ENCODE assay signal across 19 cellular contexts in the genomic region with DNA sequence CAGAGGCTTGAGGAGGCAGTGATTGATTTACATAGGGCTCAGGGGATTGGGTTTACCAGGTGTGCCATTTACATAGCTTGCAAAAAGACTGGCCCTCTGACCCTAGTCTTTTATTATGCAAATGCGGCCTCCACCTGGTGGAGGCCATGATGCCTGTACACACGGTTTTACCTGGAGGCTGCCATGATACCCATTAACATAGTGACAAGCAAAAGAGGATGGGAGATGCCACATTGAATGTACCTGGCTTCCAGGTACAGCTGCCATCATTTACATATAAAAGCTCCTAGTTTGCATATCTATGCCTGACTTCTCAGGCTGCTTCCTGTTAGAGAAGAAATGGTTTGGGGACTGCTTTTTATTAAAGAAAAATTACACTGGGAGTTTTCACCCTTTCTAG.
DNase-seq lines count a peak whose midpoint lies in the region; FAIRE-seq and TF ChIP-seq lines count a peak whose summit lies in the region.
"Had no signal": no experiment of that assay in that cellular context is flagged by ENCODE, and none has a peak within 500 bp of the region (broad histone marks: within the 10 kb centered on the region; RNA-seq: fewer than 3 reads in every experiment).

No MANE protein-coding gene starts in this region.

- POLR2A ChIA-PET in H1 (lab: Charles Lee; ENCODE audit: partially characterized antibody): no interaction called here

- peak; percentile 59 for FAIRE-seq in GM19239 (lab: Jason Lieb, UNC)
- FAIRE-seq in H1 (lab: Jason Lieb, UNC): peak; percentile 98
- FAIRE-seq: GM12878, GM18507 had no signal

- DNase-seq in GM19239 (ENCODE audit: insufficient read length, low spot score): no peak
- DNase-seq in NCI-H526 (lab: John Stamatoyannopoulos, UW): peak; percentile 8 to 46
- no peak for DNase-seq in H1 (ENCODE audit: low read depth in 1 of 2, low spot score in 2 of 2)
- peak; percentile 14 for DNase-seq in iPS DF 4.7 (ENCODE audit: extremely low read depth, low spot score)
- DNase-seq in Karpas-422: no peak
- DNase-seq in GM23248: no peak
- DNase-seq in amygdala (lab: John Stamatoyannopoulos, UW): no peak
- no peak for DNase-seq in prostate gland (ENCODE audit: low spot score)
- DNase-seq: C1 segment of cervical spinal cord; Caco-2; CD4-positive, CD25-positive, alpha-beta regulatory T cell; CD8-positive, alpha-beta T cell; DMS153; DND-41; GDM1; HFFc6 had no signal

- no peak overlapping the region for H4K5ac ChIP-seq in H1 (ENCODE audit: insufficient read length, low read depth, low read length)

- no peak overlapping the region for H2AK5ac ChIP-seq in H1 (ENCODE audit: low read depth, low read length)

- no peak overlapping the region for H3K18ac ChIP-seq in H1 (ENCODE audit: extremely low read depth, low read length)

- H3K4me3 ChIP-seq in H1 (ENCODE audit: extremely low read depth in 1 of 4, insufficient read depth in 2 of 4, low read depth in 3 of 4, low read length in 4 of 4) (no peak overlapping the region), Karpas-422 (ENCODE audit: low read length) (no peak overlapping the region), GM23248 (no peak overlapping the region), prostate gland (no peak overlapping the region)
- H3K4me3 ChIP-seq: GM12878, HAP-1 had no signal

- H3K79me1 ChIP-seq in H1 (ENCODE audit: low read depth, low read length): no peaks in the 10 kb centered on the region

- H3K79me2 ChIP-seq in H1 (ENCODE audit: control insufficient read depth in 1 of 2, insufficient read depth in 2 of 2, low read length in 2 of 2) (no peaks in the 10 kb centered on the region), Karpas-422 (ENCODE audit: low read length) (no peaks in the 10 kb centered on the region), GM23248 (ENCODE audit: insufficient read depth) (no peaks in the 10 kb centered on the region)

- CTCF ChIA-PET in H1 (lab: Charles Lee; ENCODE audit: partially characterized antibody): no interaction called here

- 67% methylated on average over 2 of the region's 2 CpGs; no CpG with 5 or more reads in 1 of the 2 experiments for WGBS in H1 (ENCODE audit: extremely low coverage in 1 of 2, insufficient coverage in 1 of 2, insufficient read length in 1 of 2, insufficient replicate concordance in 2 of 2, low coverage in 1 of 2, low lambda C conversion rate in 2 of 2, missing lambda C conversion rate in 1 of 2), 2 experiments
- 6 to 25% methylated on average over 2 of the region's 2 CpGs for WGBS in GM23248 (ENCODE audit: low coverage in 1 of 2, low lambda C conversion rate in 2 of 2, missing lambda C conversion rate in 2 of 2), 2 experiments
- 88% methylated on average over 2 of the region's 2 CpGs for WGBS in prostate gland

- H3F3A ChIP-seq in GM23248 (ENCODE audit: insufficient read depth): no peaks in the 10 kb centered on the region

- H3K4me2 ChIP-seq in H1 (ENCODE audit: insufficient read depth in 1 of 2, low read depth in 2 of 2, low read length in 2 of 2): no peak overlapping the region
- no peak overlapping the region for H3K4me2 ChIP-seq in Karpas-422 (ENCODE audit: low read depth, low read length, poor library complexity, severe bottlenecking)
- H3K4me2 ChIP-seq in GM23248 (ENCODE audit: unreplicated experiment): no peak overlapping the region

- H3K4ac ChIP-seq in H1 (replicated peaks; ENCODE audit: insufficient read length, low read depth, low read length): no peak overlapping the region

- H3K23ac ChIP-seq in H1 (ENCODE audit: insufficient read length): no peak overlapping the region

- H3K23me2 ChIP-seq in H1 (ENCODE audit: low read depth, low read length): no peaks in the 10 kb centered on the region

- H4K20me1 ChIP-seq in H1 (replicated peaks in 1 of 2; ENCODE audit: control insufficient read depth in 1 of 2, insufficient read depth in 2 of 2, low read length in 2 of 2) (no peaks in the 10 kb centered on the region), Karpas-422 (ENCODE audit: insufficient read depth, low read depth, low read length) (no peaks in the 10 kb centered on the region), GM23248 (ENCODE audit: insufficient read depth) (no peaks in the 10 kb centered on the region)

- H2BK20ac ChIP-seq in H1 (ENCODE audit: low read length): no peak overlapping the region

- H2BK15ac ChIP-seq in H1 (ENCODE audit: low read length): no peak overlapping the region

- no peak for TF ChIP-seq EP300 in H1 (IDR thresholded peaks at IDR 0.05; ENCODE audit: borderline replicate concordance in 1 of 2, low read depth in 2 of 2, low read length in 2 of 2)

- no peak overlapping the region for H4K91ac ChIP-seq in H1 (replicated peaks; ENCODE audit: insufficient read length, low read length)

- H3K36me3 ChIP-seq in H1 (ENCODE audit: control insufficient read depth in 2 of 4, insufficient read depth in 4 of 4, low read length in 3 of 4): no peaks in the 10 kb centered on the region
- H3K36me3 ChIP-seq in Karpas-422 (ENCODE audit: insufficient read depth, low read length): no peaks in the 10 kb centered on the region
- no peaks in the 10 kb centered on the region for H3K36me3 ChIP-seq in GM23248 (ENCODE audit: low read depth)
- H3K36me3 ChIP-seq in prostate gland: no peaks in the 10 kb centered on the region
- H3K36me3 ChIP-seq: HAP-1 had no signal

- no peaks in the 10 kb centered on the region for H3K9me2 ChIP-seq in Karpas-422 (replicated peaks; ENCODE audit: insufficient read depth, low read length)
- H3K9me2 ChIP-seq in GM23248 (ENCODE audit: insufficient read depth): no peaks in the 10 kb centered on the region

- no peak for TF ChIP-seq RAD21 in H1 (IDR thresholded peaks at IDR 0.05 in 1 of 2, conservative IDR thresholded peaks at IDR 0.05 in 1 of 2; ENCODE audit: low read depth in 2 of 2, low read length in 2 of 2)

- intact Hi-C loops in prostate gland (cut with DNase I): no loop called here

- no peak overlapping the region for H4K8ac ChIP-seq in H1 (ENCODE audit: extremely low read depth, insufficient read depth, low read length)

- H3K14ac ChIP-seq in H1 (ENCODE audit: insufficient read length): no peak overlapping the region

- H3K4me1 ChIP-seq in H1 (replicated peaks in 1 of 4; ENCODE audit: control insufficient read depth in 3 of 4, insufficient read depth in 4 of 4, low read length in 3 of 4) (no peaks in the 10 kb centered on the region), Karpas-422 (ENCODE audit: low read length) (no peaks in the 10 kb centered on the region), GM23248 (ENCODE audit: insufficient read depth) (no peaks in the 10 kb centered on the region), prostate gland (replicated peaks) (no peaks in the 10 kb centered on the region)
- H3K4me1 ChIP-seq: Caco-2, HAP-1 had no signal

- in situ Hi-C loops in GM23248 (cut with MboI): no loop called here

- TF ChIP-seq CTCF in H1 (IDR thresholded peaks at IDR 0.05; ENCODE audit: control extremely low read depth in 1 of 3, insufficient read depth in 1 of 3, low read depth in 1 of 3, low read length in 3 of 3): no peak
- TF ChIP-seq CTCF in prostate gland (IDR thresholded peaks at IDR 0.05): no peak

- H3K27me3 ChIP-seq in H1 (replicated peaks in 1 of 4; ENCODE audit: control insufficient read depth in 3 of 4, extremely low read depth in 1 of 4, insufficient read depth in 3 of 4, low read length in 3 of 4): no peaks in the 10 kb centered on the region
- no peaks in the 10 kb centered on the region for H3K27me3 ChIP-seq in Karpas-422 (ENCODE audit: low read length)
- no peaks in the 10 kb centered on the region for H3K27me3 ChIP-seq in GM23248 (replicated peaks; ENCODE audit: insufficient read depth)
- no peaks in the 10 kb centered on the region for H3K27me3 ChIP-seq in prostate gland (replicated peaks; ENCODE audit: insufficient read depth)

- no peak overlapping the region for H2BK12ac ChIP-seq in H1 (ENCODE audit: low read depth, low read length)

- H3K9ac ChIP-seq in H1 (replicated peaks in 1 of 4; ENCODE audit: extremely low read depth in 1 of 4, low read depth in 3 of 4, low read length in 3 of 4) (no peak overlapping the region), Karpas-422 (ENCODE audit: low read length) (no peak overlapping the region), GM23248 (no peak overlapping the region)

- H2AFZ ChIP-seq in H1 (ENCODE audit: low read length): no peak overlapping the region
- no peak overlapping the region for H2AFZ ChIP-seq in Karpas-422 (ENCODE audit: low read length)
- H2AFZ ChIP-seq in GM23248: no peak overlapping the region

- no peak overlapping the region for H2BK120ac ChIP-seq in H1 (replicated peaks; ENCODE audit: low read depth, low read length)

- H3K9me3 ChIP-seq in H1 (ENCODE audit: insufficient read depth in 2 of 2, low read depth in 1 of 2, low read length in 1 of 2) (peaks cover 5 to 24% of the 10 kb centered on the region in 2 experiments; a peak in 2 of 4 replicates), Karpas-422 (ENCODE audit: low read length) (peaks cover 37% of the 10 kb centered on the region), GM23248 (ENCODE audit: low read depth) (no peaks in the 10 kb centered on the region), prostate gland (no peaks in the 10 kb centered on the region)
- H3K9me3 ChIP-seq: Caco-2 had no signal

- TF ChIP-seq POLR2A in H1 (IDR thresholded peaks at IDR 0.05; ENCODE audit: control extremely low read depth in 1 of 2, low read depth in 2 of 2, low read length in 2 of 2) (no peak), prostate gland (IDR thresholded peaks at IDR 0.05) (no peak)

- H3K27ac ChIP-seq in H1 (ENCODE audit: low read depth, low read length) (no peak overlapping the region), Karpas-422 (ENCODE audit: low read length) (no peak overlapping the region), GM23248 (no peak overlapping the region), prostate gland (no peak overlapping the region)

- no peak overlapping the region for H3K56ac ChIP-seq in H1 (replicated peaks; ENCODE audit: insufficient read length, low read depth, low read length)

- H2BK5ac ChIP-seq in H1 (ENCODE audit: low read depth, low read length): no peak overlapping the region

TF ChIP-seq in H1, 55 proteins besides CTCF, POLR2A, EP300 and RAD21:
- TF ChIP-seq CTBP2 (IDR thresholded peaks at IDR 0.05; ENCODE audit: borderline replicate concordance, insufficient read depth, insufficient read length, low read length) (no peak), GTF2F1 (IDR thresholded peaks at IDR 0.05; ENCODE audit: borderline replicate concordance, low read depth, low read length) (no peak), NANOG (IDR thresholded peaks at IDR 0.05; ENCODE audit: insufficient read depth, low read depth, low read length, poor library complexity, severe bottlenecking) (no peak), TCF12 (IDR thresholded peaks at IDR 0.05; ENCODE audit: low read depth, low read length) (0 out of 2 replicates have a peak, but pooled peaks have one; percentile 19), POU5F1 (IDR thresholded peaks at IDR 0.05; ENCODE audit: low read depth, low read length) (peak; percentile 60; the same call in 1 of the 2 replicates), YY1 (IDR thresholded peaks at IDR 0.05; ENCODE audit: low read depth, low read length) (peak; percentile 25; the same call in 1 of the 2 replicates)
TF ChIP-seq in H1: peak in this region for 3.

Comparison
In these comparisons a context has a peak if more than half of its experiments do, and no peak if none do; other contexts are left out.
1. DNase-seq: peak in NCI-H526 (2 of 2) and iPS DF 4.7 (single experiment); none in GM19239 (single experiment), H1 (0 of 2), Karpas-422 (single experiment), GM23248 (single experiment), amygdala (0 of 56) and prostate gland (single experiment).